11 cellular contexts compared by ENCODE assay signal in the genomic region with DNA sequence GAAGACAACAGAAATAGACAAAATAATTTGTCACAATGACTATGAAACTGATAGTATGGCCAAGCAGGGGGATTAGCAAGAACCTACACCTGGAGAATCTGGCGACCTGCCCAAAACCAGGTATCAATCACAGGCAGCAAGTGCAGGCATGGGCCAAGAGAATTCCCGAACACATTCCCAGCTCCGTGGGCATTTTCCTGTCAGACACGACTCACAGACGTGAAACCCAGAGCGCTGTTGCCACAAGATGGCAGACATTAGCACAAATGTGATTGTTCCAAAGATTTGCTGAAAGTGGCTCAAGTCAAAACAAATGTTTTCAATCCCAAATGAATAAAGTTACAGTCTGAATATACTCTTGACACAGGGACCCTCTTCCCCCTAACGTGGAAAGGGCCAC. TPM values are rescaled to one million over a fixed set of nuclear protein-coding genes. Genes with fewer than 3 reads are reported as not detected.
DNase-seq lines count a peak whose midpoint lies in the region; ATAC-seq, FAIRE-seq and TF ChIP-seq lines count a peak whose summit lies in the region.
"Had no signal": no experiment of that assay in that cellular context is flagged by ENCODE, and none has a peak within 500 bp of the region (broad histone marks: within the 10 kb centered on the region; RNA-seq: fewer than 3 reads in every experiment).

No MANE protein-coding gene starts in this region.

- H3K4me1 Mint-ChIP-seq in HFFc6 (ENCODE audit: low read depth) (peaks cover 32% of the 10 kb centered on the region), T-cell (no peaks in the 10 kb centered on the region)
- H3K4me1 Mint-ChIP-seq in stimulated activated effector memory CD8-positive, alpha-beta T cell treated with anti-CD3 and anti-CD28 coated beads, Interleukin-12 subunit alpha, Interleukin-12 subunit beta, amount 100 ng/mL, for 72 hours: peaks cover 5% of the 10 kb centered on the region

- H3K27me3 Mint-ChIP-seq in HFFc6 (ENCODE audit: insufficient read depth): no peaks in the 10 kb centered on the region; the same call in 1 of the 2 replicates
- no peaks in the 10 kb centered on the region for H3K27me3 Mint-ChIP-seq in T-cell

- CTCF ChIA-PET in A549 (lab: Yijun Ruan, JAX) (interaction anchor here (0.6 to 3.1 kb wide), 9 partner anchors 8 to 537 kb away, joined by 3 to 12 read pairs (median 3); no protein-coding TSS in a partner anchor), T-cell (lab: Charles Lee) (interaction anchor here in 1 of 2 donors (0.7 kb wide), 1 partner anchor 60 kb away, joined by 4 read pairs; no protein-coding TSS in a partner anchor)

- H3K4me2 ChIP-seq in A549: peak overlapping the region; percentile 25; the same call in 1 of the 3 replicates
- no peak overlapping the region for H3K4me2 ChIP-seq in hepatocyte
- H3K4me2 ChIP-seq: PC-9 had no signal

- no peaks in the 10 kb centered on the region for H3K36me3 ChIP-seq in hepatocyte (replicated peaks; ENCODE audit: insufficient read depth, low read depth)

- H4K20me1 ChIP-seq in hepatocyte (ENCODE audit: insufficient read depth, poor library complexity, severe bottlenecking): no peaks in the 10 kb centered on the region

- TF ChIP-seq CTCF in A549 (IDR thresholded peaks at IDR 0.05): peak; percentile 23; the same call in 1 of the 3 replicates
- peak; percentile 35; the same call in 1 of the 2 replicates for TF ChIP-seq CTCF in HFFc6 (IDR thresholded peaks at IDR 0.05)
- peak; percentile 62 for TF ChIP-seq CTCF in VCaP (conservative IDR thresholded peaks at IDR 0.05)
- TF ChIP-seq CTCF in hepatocyte (IDR thresholded peaks at IDR 0.05; ENCODE audit: poor library complexity): peak; percentile 23

- WGBS in A549 (ENCODE audit: missing lambda C conversion rate): 49% methylated on average over 7 of the region's 7 CpGs
- 69% methylated on average over 7 of the region's 7 CpGs for WGBS in hepatocyte (ENCODE audit: low lambda C conversion rate, missing lambda C conversion rate)

- FAIRE-seq in A549 (lab: Jason Lieb, UNC): no peak
- FAIRE-seq: GM12891 had no signal

- H2AFZ ChIP-seq in hepatocyte: no peak overlapping the region
- H2AFZ ChIP-seq: PC-9 had no signal

- ATAC-seq in A549: 0 out of 6 replicates have a peak, but pooled peaks have one; percentile 24 to 36
- ATAC-seq in GM21529 (IDR thresholded peaks at IDR 0.05; ENCODE audit: unreplicated experiment): no peak
- no peak for ATAC-seq in stimulated activated effector memory CD8-positive, alpha-beta T cell treated with anti-CD3 and anti-CD28 coated beads, Interleukin-12 subunit alpha, Interleukin-12 subunit beta, amount 100 ng/mL, for 72 hours
- ATAC-seq in T-cell (replicated peaks in 1 of 4): no peak

- DNase-seq in A549 (ENCODE audit: low read depth in 1 of 2, low spot score in 1 of 2) (peak in 1 of 2 experiments; percentile 31), HFFc6 (no peak), hepatocyte (ENCODE audit: low spot score) (no peak), T-cell (no peak)
- DNase-seq in activated naive CD4-positive, alpha-beta T cell treated with anti-CD3 and anti-CD28 coated beads, Interleukin-2, amount 50 U/mL, for 16 hours: no peak
- DNase-seq in stimulated activated effector memory CD8-positive, alpha-beta T cell treated with anti-CD3 and anti-CD28 coated beads, Interleukin-12 subunit alpha, Interleukin-12 subunit beta, amount 100 ng/mL, for 72 hours (ENCODE audit: low spot score in 2 of 2): no peak
- DNase-seq: activated effector memory CD4-positive, alpha-beta T cell treated with anti-CD3 and anti-CD28 coated beads, Interleukin-2, amount 50 U/mL, for 16 hours had no signal

- TF ChIP-seq RAD21 in A549 (conservative IDR thresholded peaks at IDR 0.05 in 1 of 2, IDR thresholded peaks at IDR 0.05 in 1 of 2): 0 out of 5 replicates have a peak, but pooled peaks of 1 of the 2 experiments have one; percentile 10

- H3K9me2 ChIP-seq in hepatocyte (replicated peaks; ENCODE audit: insufficient read depth): no peaks in the 10 kb centered on the region

- TF ChIP-seq POLR2A in A549 (IDR thresholded peaks at IDR 0.05; ENCODE audit: low read length): no peak

- POLR2A ChIA-PET in A549 (lab: Yijun Ruan, JAX) (no interaction called here), T-cell (lab: Charles Lee) (no interaction called here)

- no peak for TF ChIP-seq EP300 in A549 (IDR thresholded peaks at IDR 0.05)

- H3K4me3 Mint-ChIP-seq in HFFc6: no peak overlapping the region
- H3K4me3 Mint-ChIP-seq in stimulated activated effector memory CD8-positive, alpha-beta T cell treated with anti-CD3 and anti-CD28 coated beads, Interleukin-12 subunit alpha, Interleukin-12 subunit beta, amount 100 ng/mL, for 72 hours: no peak overlapping the region
- no peak overlapping the region for H3K4me3 Mint-ChIP-seq in T-cell

- H3K4me3 ChIP-seq in A549: no peak overlapping the region
- no peak overlapping the region for H3K4me3 ChIP-seq in hepatocyte
- H3K4me3 ChIP-seq: PC-9 had no signal

- H3K9me3 ChIP-seq in A549 (no peaks in the 10 kb centered on the region), hepatocyte (ENCODE audit: low read depth) (no peaks in the 10 kb centered on the region)

- peaks cover 9% of the 10 kb centered on the region for H3K36me3 Mint-ChIP-seq in HFFc6 (ENCODE audit: low read depth)
- H3K36me3 Mint-ChIP-seq in stimulated activated effector memory CD8-positive, alpha-beta T cell treated with anti-CD3 and anti-CD28 coated beads, Interleukin-12 subunit alpha, Interleukin-12 subunit beta, amount 100 ng/mL, for 72 hours: peaks cover 18% of the 10 kb centered on the region
- peaks cover 26% of the 10 kb centered on the region for H3K36me3 Mint-ChIP-seq in T-cell

- H3K4me1 ChIP-seq in A549: peaks cover 31% of the 10 kb centered on the region
- no peaks in the 10 kb centered on the region for H3K4me1 ChIP-seq in hepatocyte (ENCODE audit: insufficient read depth)

- H3K27ac Mint-ChIP-seq in HFFc6 (peak overlapping the region; percentile 36; the same call in 1 of the 2 replicates), T-cell (no peak overlapping the region)
- H3K27ac Mint-ChIP-seq in stimulated activated effector memory CD8-positive, alpha-beta T cell treated with anti-CD3 and anti-CD28 coated beads, Interleukin-12 subunit alpha, Interleukin-12 subunit beta, amount 100 ng/mL, for 72 hours: no peak overlapping the region

- H3K27me3 ChIP-seq in hepatocyte: no peaks in the 10 kb centered on the region

- no peaks in the 10 kb centered on the region for H3K79me2 ChIP-seq in hepatocyte

- no peaks in the 10 kb centered on the region for H3K9me3 Mint-ChIP-seq in HFFc6
- no peaks in the 10 kb centered on the region for H3K9me3 Mint-ChIP-seq in stimulated activated effector memory CD8-positive, alpha-beta T cell treated with anti-CD3 and anti-CD28 coated beads, Interleukin-12 subunit alpha, Interleukin-12 subunit beta, amount 100 ng/mL, for 72 hours
- no peaks in the 10 kb centered on the region for H3K9me3 Mint-ChIP-seq in T-cell

- H3K27ac ChIP-seq in A549 (peak overlapping the region; percentile 64 to 81; a peak in 5 of 6 replicates), VCaP (peak overlapping the region; percentile 91), hepatocyte (no peak overlapping the region)
- H3K27ac ChIP-seq: PC-9 had no signal

TF ChIP-seq in A549, 52 proteins besides CTCF, POLR2A, EP300 and RAD21:
- no peak for TF ChIP-seq CBX8 (IDR thresholded peaks at IDR 0.05)
- TF ChIP-seq HOXB5 (CRISPR knock-in tag; IDR thresholded peaks at IDR 0.05): no peak

RNA-seq across cellular contexts. Expression of a gene that starts 36.8 kb away (rescaled TPM):
- polyA plus RNA-seq in A549 (2011; rRNA removed): 23.1 and 24.3 TPM in 2 replicates
- polyA plus RNA-seq in A549 (2012; cell fraction: cytosol; rRNA removed): 4.3 and 4.8 TPM in 2 replicates
- polyA plus RNA-seq in A549 (2012; cell fraction: nucleus; rRNA removed): 4.8 and 6.9 TPM in 2 replicates
- 7.6 to 9.0 TPM (median 8.4 TPM) in 3 replicates for polyA plus RNA-seq in A549 (2017; fragmentation: RNase III; extraction: RNeasy Plus Mini Kit Qiagen cat#74134 plus additional on column Dnase treatment)
- 24.9 and 27.6 TPM in 2 replicates for polyA minus RNA-seq in A549 (2011; rRNA and poly(A)+ RNA removed)
- 10 to 100 TPM; 20.3 to 24.5 (median 22.2) TPM for total RNA-seq in HFFc6 (2021; fragmentation: NEBNext Ultra II Directional; extraction: Animal tissue kit (Norgen Biotek cat#: 25700))
- 16.7 and 30.4 TPM in 2 replicates for total RNA-seq in hepatocyte
- 9.2 and 10.6 TPM in 2 replicates for polyA plus RNA-seq in hepatocyte
- total RNA-seq in T-cell: 10 to 100 TPM; 13.0 to 15.6 (median 13.8) TPM

Comparison
In these comparisons a context has a peak if more than half of its experiments do, and no peak if none do; other contexts are left out.
1. ATAC-seq: peak in A549 (2 of 2); none in GM21529 (single experiment), stimulated activated effector memory CD8-positive, alpha-beta T cell treated with anti-CD3 and anti-CD28 coated beads, Interleukin-12 subunit alpha, Interleukin-12 subunit beta, amount 100 ng/mL, for 72 hours (single experiment) and T-cell (0 of 4).
2. Peak in every context shown above with its lines, with median percentiles within 50 percentile points of each other: CTCF ChIP-seq.